In genomic region chr3:36957072-36957471, GRCh38 we compare ENCODE assay signal across 1 cellular context.
TF ChIP-seq lines count a peak whose summit lies in the region.

No MANE protein-coding gene starts in this region.

TF ChIP-seq in GM23338, 12 proteins besides CTCF, POLR2A, EP300 and RAD21:
- no peak for TF ChIP-seq REST (IDR thresholded peaks at IDR 0.05; ENCODE audit: unreplicated experiment)
- TF ChIP-seq ETS1 (IDR thresholded peaks at IDR 0.05) = no peak
- no peak for TF ChIP-seq EZH2phosphoT487 (IDR thresholded peaks at IDR 0.05; ENCODE audit: unreplicated experiment)
- no peak for TF ChIP-seq NANOG (IDR thresholded peaks at IDR 0.05; ENCODE audit: borderline replicate concordance)
- no peak for TF ChIP-seq EZH2 (IDR thresholded peaks at IDR 0.05; ENCODE audit: low read depth, unreplicated experiment)
- TF ChIP-seq POLR2AphosphoS5 (IDR thresholded peaks at IDR 0.05; ENCODE audit: low read depth) = no peak
- TF ChIP-seq ZNF331 (CRISPR knock-in tag; IDR thresholded peaks at IDR 0.05; ENCODE audit: low read depth) = no peak
- TF ChIP-seq CREB1 (CRISPR knock-in tag; IDR thresholded peaks at IDR 0.05; ENCODE audit: low read depth) = no peak
- no peak for TF ChIP-seq ZNF114 (CRISPR knock-in tag; IDR thresholded peaks at IDR 0.05)
- TF ChIP-seq JUNB (IDR thresholded peaks at IDR 0.05; ENCODE audit: unreplicated experiment) = no peak
- no peak for TF ChIP-seq ZNF462 (CRISPR knock-in tag; IDR thresholded peaks at IDR 0.05)
- no peak for TF ChIP-seq STAT1 (IDR thresholded peaks at IDR 0.05; ENCODE audit: unreplicated experiment)
